Comparison of ENCODE assay signal across 24 cellular contexts in the genomic region with DNA sequence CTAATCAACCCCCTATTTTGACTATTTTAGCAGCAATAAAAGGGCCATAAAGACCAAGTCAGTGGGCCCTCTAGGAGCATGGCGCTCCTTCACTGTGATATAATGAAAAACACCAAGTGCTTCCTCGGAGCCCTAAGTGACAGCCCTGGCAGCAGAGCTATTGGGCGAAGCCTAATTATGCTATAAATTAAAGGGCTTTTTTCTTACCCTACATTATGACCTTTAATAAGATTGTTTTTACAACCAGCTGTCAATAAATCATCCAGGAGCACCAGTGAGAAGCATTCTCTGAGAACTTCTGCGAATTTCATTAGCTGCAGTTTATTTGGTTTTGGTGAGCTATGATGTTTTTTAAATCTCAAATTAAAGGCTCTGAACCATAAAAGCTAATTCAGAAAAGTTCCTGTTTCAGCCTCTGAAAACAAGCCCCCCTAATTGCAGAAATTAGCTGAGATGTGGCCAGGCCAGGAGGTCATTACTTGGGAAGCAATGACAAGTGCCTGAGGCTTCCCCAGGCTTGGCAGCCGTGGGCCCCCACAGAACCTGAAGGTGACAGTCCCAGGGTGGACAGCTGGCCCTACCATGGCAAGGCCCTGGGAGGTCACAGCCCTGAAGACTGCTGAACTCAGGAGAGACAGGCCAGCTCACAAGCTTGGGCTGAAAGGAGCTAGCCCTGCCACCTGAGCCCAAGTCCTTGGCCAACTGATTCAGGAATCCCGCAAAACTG. TPM values are rescaled to one million over a fixed set of nuclear protein-coding genes. Genes with fewer than 3 reads are reported as not detected.
DNase-seq lines count a peak whose midpoint lies in the region; ATAC-seq and TF ChIP-seq lines count a peak whose summit lies in the region.
"Had no signal": no experiment of that assay in that cellular context is flagged by ENCODE, and none has a peak within 500 bp of the region (broad histone marks: within the 10 kb centered on the region; RNA-seq: fewer than 3 reads in every experiment).

No MANE protein-coding gene starts in this region.

- H3K4me1 Mint-ChIP-seq in nephron progenitor cell, result peaks cover 72% of the 10 kb centered on the region
- H3K4me1 Mint-ChIP-seq in type B pancreatic cell (ENCODE audit: unreplicated experiment), result peaks cover 50% of the 10 kb centered on the region
- peaks cover 6% of the 10 kb centered on the region for H3K4me1 Mint-ChIP-seq in activated T-helper 17 cell treated with anti-CD3 and anti-CD28 coated beads, Interleukin-2, amount 50 U/mL, for 72 hours
- H3K4me1 Mint-ChIP-seq: CD14-positive monocyte; CD8-positive, alpha-beta memory T cell had no signal

- DNase-seq in NCI-H82 (lab: John Stamatoyannopoulos, UW) (peak; percentile 38), NCI-H82 treated with DMSO at 0.1 percent for 48 hours (lab: John Stamatoyannopoulos, UW; ENCODE audit: unreplicated experiment) (no peak), left kidney (ENCODE audit: low read depth, low spot score) (peak; percentile 79), nephron progenitor cell (no peak), type B pancreatic cell (ENCODE audit: extremely low spot score, unreplicated experiment) (no peak), heart right ventricle (no peak), NCI-H187 (lab: John Stamatoyannopoulos, UW) (no peak)
- DNase-seq: ACHN; BE2C; CD8-positive, alpha-beta memory T cell; DMS 273 treated with DMSO at 0.1 percent for 48 hours; DMS79; EL; GF-D8; KBM-7; NCI-H1105; NCI-H2029 treated with DMSO at 0.1 percent for 48 hours; NCI-H2227 treated with DMSO at 0.1 percent for 48 hours; NCI-H510A treated with DMSO at 0.1 percent for 48 hours; PC-3 had no signal

- no peak overlapping the region for H3K4me3 ChIP-seq in heart right ventricle

- H3K9me3 Mint-ChIP-seq in nephron progenitor cell (peaks cover 14% of the 10 kb centered on the region), type B pancreatic cell (no peaks in the 10 kb centered on the region)
- no peaks in the 10 kb centered on the region for H3K9me3 Mint-ChIP-seq in activated T-helper 17 cell treated with anti-CD3 and anti-CD28 coated beads, Interleukin-2, amount 50 U/mL, for 72 hours

- H3K27me3 Mint-ChIP-seq in nephron progenitor cell (ENCODE audit: low read depth, poor library complexity) (peaks cover 24% of the 10 kb centered on the region), type B pancreatic cell (peaks cover 13% of the 10 kb centered on the region)
- H3K27me3 Mint-ChIP-seq in activated T-helper 17 cell treated with anti-CD3 and anti-CD28 coated beads, Interleukin-2, amount 50 U/mL, for 72 hours, result peaks cover 14% of the 10 kb centered on the region

- H3K27ac Mint-ChIP-seq in nephron progenitor cell (peak overlapping the region; percentile 97), type B pancreatic cell (no peak overlapping the region)
- H3K27ac Mint-ChIP-seq in activated T-helper 17 cell treated with anti-CD3 and anti-CD28 coated beads, Interleukin-2, amount 50 U/mL, for 72 hours, result no peak overlapping the region
- H3K27ac Mint-ChIP-seq: CD14-positive monocyte; CD8-positive, alpha-beta memory T cell had no signal

- 95 to 98% methylated on average over 6 of the region's 6 CpGs for WGBS in heart right ventricle, 2 donors

- H3K4me3 Mint-ChIP-seq in nephron progenitor cell, result peak overlapping the region; percentile 58
- H3K4me3 Mint-ChIP-seq in type B pancreatic cell, result peak overlapping the region; percentile 52
- H3K4me3 Mint-ChIP-seq in activated T-helper 17 cell treated with anti-CD3 and anti-CD28 coated beads, Interleukin-2, amount 50 U/mL, for 72 hours, result no peak overlapping the region
- H3K4me3 Mint-ChIP-seq: CD14-positive monocyte; CD8-positive, alpha-beta memory T cell had no signal

- no peaks in the 10 kb centered on the region for H3K27me3 ChIP-seq in heart right ventricle
- H3K27me3 ChIP-seq: BE2C had no signal

- intact Hi-C loops in heart right ventricle (cut with DNase I), result no loop called here

- TF ChIP-seq CTCF in nephron progenitor cell (IDR thresholded peaks at IDR 0.05) (no peak), type B pancreatic cell (conservative IDR thresholded peaks at IDR 0.05) (no peak), heart right ventricle (IDR thresholded peaks at IDR 0.05) (no peak)

- peaks cover 0 to 32% (median 11%) of the 10 kb centered on the region in 9 donors for H3K4me1 ChIP-seq in heart right ventricle
- H3K4me1 ChIP-seq: BE2C had no signal

- no peak for ATAC-seq in activated T-helper 17 cell treated with anti-CD3 and anti-CD28 coated beads, Interleukin-2, amount 50 U/mL, for 72 hours (replicated peaks)
- ATAC-seq in heart right ventricle, result no peak
- ATAC-seq: PC-3, SK-N-SH treated with all-trans-retinoic acid at 6 μM for 48 hours had no signal

- H3K36me3 Mint-ChIP-seq in nephron progenitor cell (ENCODE audit: low read depth) (no peaks in the 10 kb centered on the region), type B pancreatic cell (no peaks in the 10 kb centered on the region)
- H3K36me3 Mint-ChIP-seq in activated T-helper 17 cell treated with anti-CD3 and anti-CD28 coated beads, Interleukin-2, amount 50 U/mL, for 72 hours (ENCODE audit: low read depth), result no peaks in the 10 kb centered on the region
- H3K36me3 Mint-ChIP-seq: CD14-positive monocyte; CD8-positive, alpha-beta memory T cell had no signal

- no peaks in the 10 kb centered on the region for H3K36me3 ChIP-seq in heart right ventricle
- H3K36me3 ChIP-seq: BE2C had no signal

- no peak overlapping the region for H3K27ac ChIP-seq in heart right ventricle
- H3K27ac ChIP-seq: 22Rv1 had no signal

- no peaks in the 10 kb centered on the region for H3K9me3 ChIP-seq in heart right ventricle
- H3K9me3 ChIP-seq: BE2C had no signal

RNA-seq across cellular contexts. Expression of a gene that starts 54.6 kb away (rescaled TPM):
- total RNA-seq in type B pancreatic cell (ENCODE audit: low replicate concordance) (81.8 and 158 TPM in 2 replicates), heart right ventricle (100 to 1,000 TPM in 2 of 10 donors, 10 to 100 TPM in 8; 25.1 to 263 (median 41.5) TPM)
- not detected for total RNA-seq in activated T-helper 17 cell treated with anti-CD3 and anti-CD28 coated beads, Interleukin-2, amount 50 U/mL, for 72 hours
- 100 to 1,000 TPM in 1 of 2 donors, 10 to 100 TPM in 1; 91.4 to 121 TPM for polyA plus RNA-seq in heart right ventricle
- polyA plus RNA-seq: CD14-positive monocyte had no signal

Comparison
In these comparisons a context has a peak if more than half of its experiments do, and no peak if none do; other contexts are left out.
1. DNase-seq: peak in NCI-H82 (single experiment) and left kidney (single experiment); none in NCI-H82 treated with DMSO at 0.1 percent for 48 hours (single experiment), nephron progenitor cell (single experiment), type B pancreatic cell (single experiment), heart right ventricle (0 of 2) and NCI-H187 (0 of 2).
2. RNA of a gene that starts 54.6 kb away (total RNA-seq): 81.8 to 158 TPM in type B pancreatic cell and 25.1 to 263 TPM in heart right ventricle; not detected in activated T-helper 17 cell treated with anti-CD3 and anti-CD28 coated beads, Interleukin-2, amount 50 U/mL, for 72 hours; every median in the first group is over 10 times any median in the second.